In the genomic region with DNA sequence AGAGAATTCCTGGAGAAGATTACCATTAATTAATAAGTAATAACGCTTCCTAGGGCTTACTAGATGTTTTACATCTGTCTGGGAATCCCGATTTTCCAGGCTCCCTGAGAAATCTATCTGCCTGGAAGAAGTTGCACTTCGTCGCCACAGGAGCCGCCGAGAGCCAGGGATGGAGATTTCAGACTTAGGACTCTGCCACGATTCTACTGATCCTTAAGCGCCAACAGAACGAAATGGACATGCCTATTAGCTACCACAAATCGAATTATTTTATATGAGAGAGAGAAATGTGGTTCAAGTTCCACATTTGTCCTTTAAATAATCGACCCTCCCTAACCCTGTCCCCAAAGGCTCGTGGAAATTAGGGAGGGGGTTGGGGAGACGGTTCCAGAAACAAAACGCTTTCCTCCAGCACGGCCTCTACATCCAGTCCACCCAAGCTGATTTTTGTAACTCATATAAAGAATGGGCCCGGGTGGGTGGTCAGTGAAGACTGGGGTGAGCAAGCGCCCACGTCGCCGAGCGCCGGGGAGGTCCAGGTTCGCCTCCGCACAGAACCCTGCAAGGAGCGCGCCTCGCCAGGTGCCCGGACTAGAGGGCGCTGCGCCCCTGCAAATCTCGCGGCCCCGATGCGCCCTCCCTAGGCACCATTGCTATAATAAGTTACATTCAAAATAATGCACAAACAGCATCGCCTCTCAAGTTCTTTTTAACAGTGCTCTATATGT, we compare ENCODE assay signal across 1 cellular context.
TF ChIP-seq lines count a peak whose summit lies in the region.

No MANE protein-coding gene starts in this region.

TF ChIP-seq in H1, 55 proteins besides CTCF, POLR2A, EP300 and RAD21:
- TF ChIP-seq TAF1 (IDR thresholded peaks at IDR 0.05; ENCODE audit: low read depth, low read length), result no peak
- TF ChIP-seq RBBP5 (IDR thresholded peaks at IDR 0.05; ENCODE audit: borderline replicate concordance, low read depth, low read length), result no peak
- TF ChIP-seq TCF12 (IDR thresholded peaks at IDR 0.05; ENCODE audit: low read depth, low read length), result 0 out of 2 replicates have a peak, but pooled peaks have one; percentile 15
- TF ChIP-seq JUND (IDR thresholded peaks at IDR 0.05; ENCODE audit: low read length), result no peak
- 0 out of 4 replicates have a peak, but pooled peaks of 1 of the 2 experiments have one; percentile 3 for TF ChIP-seq SIN3A (conservative IDR thresholded peaks at IDR 0.05 in 1 of 2, IDR thresholded peaks at IDR 0.05 in 1 of 2; ENCODE audit: low read depth in 1 of 2, low read length in 2 of 2)
- peak; percentile 3 for TF ChIP-seq ASH2L (IDR thresholded peaks at IDR 0.05; ENCODE audit: low read length)
- TF ChIP-seq TAF7 (optimal IDR thresholded peaks at IDR 0.05; ENCODE audit: borderline replicate concordance, low read depth, low read length), result no peak
- TF ChIP-seq SP1 (IDR thresholded peaks at IDR 0.05; ENCODE audit: low read depth, low read length), result no peak
- no peak for TF ChIP-seq BCL11A (IDR thresholded peaks at IDR 0.05; ENCODE audit: low read depth in 2 of 2, low read length in 2 of 2)
- TF ChIP-seq SIX5 (IDR thresholded peaks at IDR 0.05; ENCODE audit: low read depth, low read length), result no peak
- no peak for TF ChIP-seq SP2 (IDR thresholded peaks at IDR 0.05; ENCODE audit: low read length)
- TF ChIP-seq SP4 (IDR thresholded peaks at IDR 0.05; ENCODE audit: low read length), result no peak
- TF ChIP-seq CHD1 (IDR thresholded peaks at IDR 0.05; ENCODE audit: low read depth, low read length), result no peak
- TF ChIP-seq SAP30 (IDR thresholded peaks at IDR 0.05; ENCODE audit: insufficient read depth, insufficient replicate concordance, low read length), result no peak
- TF ChIP-seq CHD7 (IDR thresholded peaks at IDR 0.05; ENCODE audit: insufficient replicate concordance, low read length), result no peak
- TF ChIP-seq KDM4A (IDR thresholded peaks at IDR 0.05; ENCODE audit: low read depth, low read length, severe bottlenecking), result peak; percentile 31
- TF ChIP-seq YY1 (IDR thresholded peaks at IDR 0.05; ENCODE audit: low read depth, low read length), result 0 out of 2 replicates have a peak, but pooled peaks have one; percentile 12
- TF ChIP-seq POLR2AphosphoS5 (IDR thresholded peaks at IDR 0.05; ENCODE audit: low read depth, low read length), result peak; percentile 37; the same call in 1 of the 2 replicates
- TF ChIP-seq MAX (IDR thresholded peaks at IDR 0.05), result no peak
- TF ChIP-seq NRF1 (IDR thresholded peaks at IDR 0.05; ENCODE audit: low read depth, low read length), result no peak
- no peak for TF ChIP-seq ATF2 (IDR thresholded peaks at IDR 0.05; ENCODE audit: low read length)
- TF ChIP-seq EZH2 (IDR thresholded peaks at IDR 0.05; ENCODE audit: low read depth, low read length, severe bottlenecking), result no peak
- TF ChIP-seq RNF2 (IDR thresholded peaks at IDR 0.05; ENCODE audit: borderline replicate concordance, low read depth, low read length, missing control alignments, poor library complexity, severe bottlenecking), result no peak
- TF ChIP-seq HDAC6 (IDR thresholded peaks at IDR 0.05; ENCODE audit: low read depth, low read length), result no peak
- TF ChIP-seq BACH1 (IDR thresholded peaks at IDR 0.05; ENCODE audit: low read length), result no peak; the same call in 1 of the 2 replicates
- 0 out of 2 replicates have a peak, but pooled peaks have one; percentile 24 for TF ChIP-seq E2F6 (IDR thresholded peaks at IDR 0.05)
- no peak for TF ChIP-seq CEBPB (IDR thresholded peaks at IDR 0.05; ENCODE audit: low read depth, low read length)
- TF ChIP-seq KDM1A (IDR thresholded peaks at IDR 0.05; ENCODE audit: borderline replicate concordance, low read length), result no peak
- no peak for TF ChIP-seq POU5F1 (IDR thresholded peaks at IDR 0.05; ENCODE audit: low read depth, low read length)
- no peak for TF ChIP-seq SUZ12 (IDR thresholded peaks at IDR 0.05; ENCODE audit: low read length)
- TF ChIP-seq, protein P1, sequence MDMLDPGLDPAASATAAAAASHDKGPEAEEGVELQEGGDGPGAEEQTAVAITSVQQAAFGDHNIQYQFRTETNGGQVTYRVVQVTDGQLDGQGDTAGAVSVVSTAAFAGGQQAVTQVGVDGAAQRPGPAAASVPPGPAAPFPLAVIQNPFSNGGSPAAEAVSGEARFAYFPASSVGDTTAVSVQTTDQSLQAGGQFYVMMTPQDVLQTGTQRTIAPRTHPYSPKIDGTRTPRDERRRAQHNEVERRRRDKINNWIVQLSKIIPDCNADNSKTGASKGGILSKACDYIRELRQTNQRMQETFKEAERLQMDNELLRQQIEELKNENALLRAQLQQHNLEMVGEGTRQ (IDR thresholded peaks at IDR 0.05; ENCODE audit: low read length), result no peak
- no peak for TF ChIP-seq ZNF274 (IDR thresholded peaks at IDR 0.05; ENCODE audit: borderline replicate concordance, extremely low read depth, low read length)
- TF ChIP-seq HDAC2 (IDR thresholded peaks at IDR 0.05; ENCODE audit: borderline replicate concordance in 1 of 2, low read depth in 2 of 2, low read length in 2 of 2), result no peak
- no peak for TF ChIP-seq GTF2F1 (IDR thresholded peaks at IDR 0.05; ENCODE audit: borderline replicate concordance, low read depth, low read length)
- no peak for TF ChIP-seq FOSL1 (IDR thresholded peaks at IDR 0.05; ENCODE audit: insufficient read depth, low read depth, low read length)
- TF ChIP-seq CTBP2 (IDR thresholded peaks at IDR 0.05; ENCODE audit: borderline replicate concordance, insufficient read depth, insufficient read length, low read length), result no peak
- no peak for TF ChIP-seq SIRT6 (IDR thresholded peaks at IDR 0.05; ENCODE audit: low read length)
TF ChIP-seq in H1: peak in this region for 7.
